20 cellular contexts compared by ENCODE assay signal in genomic region chr11:19827399-19828135, GRCh38.
DNase-seq lines count a peak whose midpoint lies in the region; ATAC-seq and TF ChIP-seq lines count a peak whose summit lies in the region.
"Had no signal": no experiment of that assay in that cellular context is flagged by ENCODE, and none has a peak within 500 bp of the region (broad histone marks: within the 10 kb centered on the region; RNA-seq: fewer than 3 reads in every experiment).

No MANE protein-coding gene starts in this region.

- H3K79me2 ChIP-seq in SK-N-SH (ENCODE audit: insufficient read depth), result peaks cover 98% of the 10 kb centered on the region

- intact Hi-C loops in mucosa of descending colon (cut with DNase I, micrococcal nuclease), result no loop called here

- no peaks in the 10 kb centered on the region for H3K27me3 ChIP-seq in SK-N-SH (ENCODE audit: insufficient read depth)
- H3K27me3 ChIP-seq: cardiac muscle cell had no signal

- no peak for TF ChIP-seq CTCF in SK-N-SH (IDR thresholded peaks at IDR 0.05)
- no peak for TF ChIP-seq CTCF in epithelial cell of esophagus (IDR thresholded peaks at IDR 0.05; ENCODE audit: insufficient read depth, low read depth, low read length, missing control alignments)
- no peak for TF ChIP-seq CTCF in mucosa of descending colon (IDR thresholded peaks at IDR 0.05)

- no peak overlapping the region for H2AFZ ChIP-seq in SK-N-SH (ENCODE audit: low read depth)

- TF ChIP-seq RAD21 in SK-N-SH (IDR thresholded peaks at IDR 0.05; ENCODE audit: low read length), result no peak

- H3F3A ChIP-seq in SK-N-SH (replicated peaks; ENCODE audit: insufficient read depth), result peaks cover 6% of the 10 kb centered on the region

- H3K4me1 ChIP-seq in SK-N-SH (ENCODE audit: control insufficient read depth in 1 of 2, insufficient read depth in 2 of 2, low read depth in 1 of 2, low read length in 1 of 2), result peaks cover 0 to 17% of the 10 kb centered on the region in 2 experiments; a peak in 1 of 4 replicates
- peaks cover 7% of the 10 kb centered on the region for H3K4me1 ChIP-seq in mucosa of descending colon (ENCODE audit: low read depth)
- H3K4me1 ChIP-seq: foreskin keratinocyte had no signal

- no peak overlapping the region for H3K27ac ChIP-seq in SK-N-SH (ENCODE audit: low read depth in 2 of 2, low read length in 1 of 2)
- H3K27ac ChIP-seq: cardiac muscle cell, foreskin keratinocyte had no signal

- WGBS in SK-N-SH (ENCODE audit: low lambda C conversion rate), result 90% methylated on average over 12 of the region's 12 CpGs

- no peak overlapping the region for H3K9ac ChIP-seq in SK-N-SH

- H3K36me3 ChIP-seq in SK-N-SH (replicated peaks in 1 of 2; ENCODE audit: control insufficient read depth in 1 of 2, insufficient read depth in 2 of 2, low read length in 1 of 2) (peaks cover 6 to 33% of the 10 kb centered on the region in 2 experiments), mucosa of descending colon (ENCODE audit: low read depth) (no peaks in the 10 kb centered on the region)
- H3K36me3 ChIP-seq: cardiac muscle cell had no signal

- DNase-seq in SK-N-SH (no peak), NCI-H1694 treated with DMSO at 0.1 percent for 48 hours (lab: John Stamatoyannopoulos, UW) (peak; percentile 32), epithelial cell of esophagus (ENCODE audit: low read depth) (peak; percentile 4), mucosa of descending colon (no peak), NCI-H2029 treated with DMSO at 0.1 percent for 48 hours (lab: John Stamatoyannopoulos, UW) (no peak)
- DNase-seq: ACHN; activated CD4-positive, alpha-beta T cell treated with anti-CD3 and anti-CD28 coated beads, Interleukin-2, amount 50 U/mL, for 1 hour; activated naive CD8-positive, alpha-beta T cell treated with anti-CD3 and anti-CD28 coated beads, Interleukin-2, amount 50 U/mL, for 24 hours; activated T-cell treated with anti-CD3 and anti-CD28 coated beads, Interleukin-2, amount 50 U/mL, for 1 hour; CD4-positive, alpha-beta memory T cell; effector memory CD8-positive, alpha-beta T cell; immature natural killer cell; NCI-H1092; retina; stimulated activated naive CD8-positive, alpha-beta T cell treated with anti-CD3 and anti-CD28 coated beads, Interleukin-15, amount 100 ng/mL, for 72 hours had no signal

- no peaks in the 10 kb centered on the region for H3K9me2 ChIP-seq in SK-N-SH

- peaks cover 95% of the 10 kb centered on the region for H4K20me1 ChIP-seq in SK-N-SH (ENCODE audit: insufficient read depth)

- no peak overlapping the region for H3K4me3 ChIP-seq in SK-N-SH (ENCODE audit: low read depth in 2 of 2, low read length in 1 of 2)
- H3K4me3 ChIP-seq in epithelial cell of esophagus (ENCODE audit: low read length), result no peak overlapping the region
- H3K4me3 ChIP-seq in mucosa of descending colon, result no peak overlapping the region
- H3K4me3 ChIP-seq: cardiac muscle cell had no signal

- H3K9me3 ChIP-seq in SK-N-SH (no peaks in the 10 kb centered on the region), mucosa of descending colon (no peaks in the 10 kb centered on the region)

- ATAC-seq in SK-N-SH treated with all-trans-retinoic acid at 6 μM for 48 hours, result no peak
- ATAC-seq in mucosa of descending colon, result peak; percentile 67
- ATAC-seq in HG02870 (IDR thresholded peaks at IDR 0.05; ENCODE audit: unreplicated experiment), result no peak
- no peak for ATAC-seq in HG02678 (IDR thresholded peaks at IDR 0.05; ENCODE audit: unreplicated experiment)
- ATAC-seq: activated naive CD8-positive, alpha-beta T cell treated with anti-CD3 and anti-CD28 coated beads, Interleukin-2, amount 50 U/mL, for 24 hours; effector memory CD8-positive, alpha-beta T cell; stimulated activated naive CD8-positive, alpha-beta T cell treated with anti-CD3 and anti-CD28 coated beads, Interleukin-15, amount 100 ng/mL, for 72 hours had no signal

- CTCF ChIA-PET in SK-N-SH (lab: Yijun Ruan, JAX), result interaction anchor here (0.9 to 1.6 kb wide), 3 partner anchors 21 to 76 kb away, joined by 3 to 5 read pairs (median 5); no protein-coding TSS in a partner anchor

- TF ChIP-seq EP300 in SK-N-SH (IDR thresholded peaks at IDR 0.05; ENCODE audit: borderline replicate concordance in 1 of 2, low read depth in 1 of 2, low read length in 1 of 2), result no peak

- H3K4me2 ChIP-seq in SK-N-SH, result no peak overlapping the region

- POLR2A ChIA-PET in SK-N-SH (lab: Yijun Ruan, JAX), result no interaction called here

TF ChIP-seq in SK-N-SH treated with all-trans-retinoic acid at 6 μM for 48 hours, 23 proteins besides CTCF, POLR2A, EP300 and RAD21:
- TF ChIP-seq CREB5 (CRISPR knock-in tag; IDR thresholded peaks at IDR 0.05; ENCODE audit: low read depth), result no peak
- no peak for TF ChIP-seq TOX (CRISPR knock-in tag; IDR thresholded peaks at IDR 0.05; ENCODE audit: borderline replicate concordance)
- no peak for TF ChIP-seq ZNF565 (CRISPR knock-in tag; conservative IDR thresholded peaks at IDR 0.05; ENCODE audit: low read depth)
- no peak for TF ChIP-seq CSDC2 (CRISPR knock-in tag; IDR thresholded peaks at IDR 0.05)
- 0 out of 2 replicates have a peak, but pooled peaks have one; percentile 26 for TF ChIP-seq ZNF70 (CRISPR knock-in tag; IDR thresholded peaks at IDR 0.05)

TF ChIP-seq in SK-N-SH, 30 proteins besides CTCF, POLR2A, EP300 and RAD21:
- no peak for TF ChIP-seq MAX (IDR thresholded peaks at IDR 0.05; ENCODE audit: low read depth)

Comparison
In these comparisons a context has a peak if more than half of its experiments do, and no peak if none do; other contexts are left out.
1. DNase-seq: peak in NCI-H1694 treated with DMSO at 0.1 percent for 48 hours (single experiment) and epithelial cell of esophagus (single experiment); none in SK-N-SH (single experiment), mucosa of descending colon (0 of 3) and NCI-H2029 treated with DMSO at 0.1 percent for 48 hours (single experiment).